ENCODE assay signal across 8 cellular contexts in genomic region chr15:45162771-45163507, GRCh38. TPM values are rescaled to one million over a fixed set of nuclear protein-coding genes. Genes with fewer than 3 reads are reported as not detected.
DNase-seq lines count a peak whose midpoint lies in the region; TF ChIP-seq lines count a peak whose summit lies in the region.

No MANE protein-coding gene starts in this region.

- intact Hi-C loops in activated T-helper 2 cell treated with anti-CD3 and anti-CD28 coated beads, Interferon-gamma antibody, Interleukin-2, Interleukin-4, amounts not matched to agents 10 μg/mL and 5 μg/mL and 100 μg/mL, durations not matched to agents 14 hours and 24 hours and 36 hours (cut with micrococcal nuclease), result loop anchor here (1.0 kb wide), 1 partner anchor 239 kb away; a partner anchor contains a TSS
- intact Hi-C loops in thyroid gland (cut with DNase I), result no loop called here

- no peaks in the 10 kb centered on the region for H3K9me3 ChIP-seq in thyroid gland

- H3K27me3 ChIP-seq in thyroid gland, result no peaks in the 10 kb centered on the region

- H3K4me3 Mint-ChIP-seq in activated T-helper 2 cell treated with anti-CD3 and anti-CD28 coated beads, Interferon-gamma antibody, Interleukin-2, Interleukin-4, amounts not matched to agents 10 μg/mL and 5 μg/mL and 100 μg/mL, durations not matched to agents 14 hours and 24 hours and 36 hours (ENCODE audit: low read depth), result no peak overlapping the region

- H3K4me3 ChIP-seq in fibroblast of villous mesenchyme (ENCODE audit: low read depth, low read length) (no peak overlapping the region), thyroid gland (replicated peaks in 1 of 3) (no peak overlapping the region)

- TF ChIP-seq CTCF in fibroblast of villous mesenchyme (IDR thresholded peaks at IDR 0.05; ENCODE audit: insufficient read depth, low read depth, low read length) (peak; percentile 99), thyroid gland (IDR thresholded peaks at IDR 0.05) (peak; percentile 44 to 81 (median 68))

- WGBS in thyroid gland, 2 donors, result 34 to 47% methylated on average over 4 to 7 of the region's 7 CpGs

- H3K27ac Mint-ChIP-seq in activated T-helper 2 cell treated with anti-CD3 and anti-CD28 coated beads, Interferon-gamma antibody, Interleukin-2, Interleukin-4, amounts not matched to agents 10 μg/mL and 5 μg/mL and 100 μg/mL, durations not matched to agents 14 hours and 24 hours and 36 hours, result no peak overlapping the region

- H3K4me1 Mint-ChIP-seq in activated T-helper 2 cell treated with anti-CD3 and anti-CD28 coated beads, Interferon-gamma antibody, Interleukin-2, Interleukin-4, amounts not matched to agents 10 μg/mL and 5 μg/mL and 100 μg/mL, durations not matched to agents 14 hours and 24 hours and 36 hours (ENCODE audit: low read depth), result peaks cover 17% of the 10 kb centered on the region

- H3K27ac ChIP-seq in thyroid gland, result peak overlapping the region in 1 of 3 donors; percentile 49

- peaks cover 3% of the 10 kb centered on the region for H3K36me3 Mint-ChIP-seq in activated T-helper 2 cell treated with anti-CD3 and anti-CD28 coated beads, Interferon-gamma antibody, Interleukin-2, Interleukin-4, amounts not matched to agents 10 μg/mL and 5 μg/mL and 100 μg/mL, durations not matched to agents 14 hours and 24 hours and 36 hours (ENCODE audit: low read depth)

- TF ChIP-seq POLR2A in thyroid gland (IDR thresholded peaks at IDR 0.05), result no peak

- DNase-seq in activated gamma-delta T cell treated with Interleukin-2 at 50 U/mL for 16 hours (peak; percentile 53), activated gamma-delta T cell (lab: John Stamatoyannopoulos, UW) (no peak), KG1 (lab: John Stamatoyannopoulos, UW) (peak; percentile 44), RPMI7951 (ENCODE audit: low read depth) (peak; percentile 73), fibroblast of villous mesenchyme (ENCODE audit: low read depth) (peak; percentile 81), non-pigmented ciliary epithelial cell (ENCODE audit: low read depth) (peak; percentile 47), thyroid gland (peak; percentile 69 to 75)
- DNase-seq in activated T-helper 2 cell treated with anti-CD3 and anti-CD28 coated beads, Interferon-gamma antibody, Interleukin-2, Interleukin-4, amounts not matched to agents 10 μg/mL and 5 μg/mL and 100 μg/mL, durations not matched to agents 14 hours and 24 hours and 36 hours (ENCODE audit: low spot score), result peak; percentile 42

- H3K4me1 ChIP-seq in thyroid gland, result peaks cover 7 to 28% of the 10 kb centered on the region in 2 donors

- no peaks in the 10 kb centered on the region for H3K9me3 Mint-ChIP-seq in activated T-helper 2 cell treated with anti-CD3 and anti-CD28 coated beads, Interferon-gamma antibody, Interleukin-2, Interleukin-4, amounts not matched to agents 10 μg/mL and 5 μg/mL and 100 μg/mL, durations not matched to agents 14 hours and 24 hours and 36 hours

- H3K27me3 Mint-ChIP-seq in activated T-helper 2 cell treated with anti-CD3 and anti-CD28 coated beads, Interferon-gamma antibody, Interleukin-2, Interleukin-4, amounts not matched to agents 10 μg/mL and 5 μg/mL and 100 μg/mL, durations not matched to agents 14 hours and 24 hours and 36 hours (ENCODE audit: low read depth), result no peaks in the 10 kb centered on the region

- no peaks in the 10 kb centered on the region for H3K36me3 ChIP-seq in thyroid gland

RNA-seq across cellular contexts. Expression of gene SHF, which starts 24.8 kb away (rescaled TPM):
- total RNA-seq in RPMI7951 (2014; rRNA removed; shearing (Covaris generic)), result 2.3 and 4.4 TPM in 2 replicates
- total RNA-seq in activated T-helper 2 cell treated with anti-CD3 and anti-CD28 coated beads, Interferon-gamma antibody, Interleukin-2, Interleukin-4, amounts not matched to agents 10 μg/mL and 5 μg/mL and 100 μg/mL, durations not matched to agents 14 hours and 24 hours and 36 hours, result 16.3 and 16.4 TPM in 2 replicates
- total RNA-seq in fibroblast of villous mesenchyme (2.3 and 2.6 TPM in 2 replicates), thyroid gland (10 to 100 TPM in 1 of 4 donors, 1 to 10 TPM in 3; 8.0 to 15.9 (median 8.7) TPM)

RNA-seq across cellular contexts. Expression of gene DUOX1, which starts 33.1 kb away (rescaled TPM):
- total RNA-seq in RPMI7951 (2014; rRNA removed; shearing (Covaris generic)), result not detected in 2 replicates
- total RNA-seq in activated T-helper 2 cell treated with anti-CD3 and anti-CD28 coated beads, Interferon-gamma antibody, Interleukin-2, Interleukin-4, amounts not matched to agents 10 μg/mL and 5 μg/mL and 100 μg/mL, durations not matched to agents 14 hours and 24 hours and 36 hours, result 0.37 and 0.50 TPM in 2 replicates
- not detected in 2 replicates for total RNA-seq in fibroblast of villous mesenchyme
- total RNA-seq in thyroid gland, result 100 to 1,000 TPM; 132 to 313 (median 234) TPM

RNA-seq across cellular contexts. Expression of gene DUOXA1, which starts 33.3 kb away (rescaled TPM):
- not detected in 2 replicates for total RNA-seq in RPMI7951 (2014; rRNA removed; shearing (Covaris generic))
- total RNA-seq in activated T-helper 2 cell treated with anti-CD3 and anti-CD28 coated beads, Interferon-gamma antibody, Interleukin-2, Interleukin-4, amounts not matched to agents 10 μg/mL and 5 μg/mL and 100 μg/mL, durations not matched to agents 14 hours and 24 hours and 36 hours, result 0.21 TPM in 1 of 2 replicates, not detected in the other
- total RNA-seq in fibroblast of villous mesenchyme, result not detected in 2 replicates
- 100 to 1,000 TPM in 3 of 4 donors, 10 to 100 TPM in 1; 97.0 to 187 (median 150) TPM for total RNA-seq in thyroid gland

RNA-seq across cellular contexts. Expression of gene DUOXA2, which starts 48.8 kb away (rescaled TPM):
- not detected in 2 replicates for total RNA-seq in RPMI7951 (2014; rRNA removed; shearing (Covaris generic))
- total RNA-seq in activated T-helper 2 cell treated with anti-CD3 and anti-CD28 coated beads, Interferon-gamma antibody, Interleukin-2, Interleukin-4, amounts not matched to agents 10 μg/mL and 5 μg/mL and 100 μg/mL, durations not matched to agents 14 hours and 24 hours and 36 hours, result not detected in 2 replicates
- total RNA-seq in fibroblast of villous mesenchyme (not detected in 2 replicates), thyroid gland (10 to 100 TPM; 11.8 to 48.4 (median 27.0) TPM)

RNA-seq across cellular contexts. Expression of gene DUOX2, which starts 49.0 kb away (rescaled TPM):
- not detected in 2 replicates for total RNA-seq in RPMI7951 (2014; rRNA removed; shearing (Covaris generic))
- 0.02 TPM in 1 of 2 replicates, not detected in the other for total RNA-seq in activated T-helper 2 cell treated with anti-CD3 and anti-CD28 coated beads, Interferon-gamma antibody, Interleukin-2, Interleukin-4, amounts not matched to agents 10 μg/mL and 5 μg/mL and 100 μg/mL, durations not matched to agents 14 hours and 24 hours and 36 hours
- total RNA-seq in fibroblast of villous mesenchyme, result not detected in 2 replicates
- 100 to 1,000 TPM in 2 of 4 donors, 10 to 100 TPM in 2; 44.5 to 238 (median 152) TPM for total RNA-seq in thyroid gland

Comparison
In these comparisons a context has a peak if more than half of its experiments do, and no peak if none do; other contexts are left out.
1. RNA of gene DUOX1, which starts 33.1 kb away (total RNA-seq): 132 to 313 TPM in thyroid gland; 0.37 to 0.50 TPM in activated T-helper 2 cell treated with anti-CD3 and anti-CD28 coated beads, Interferon-gamma antibody, Interleukin-2, Interleukin-4, amounts not matched to agents 10 μg/mL and 5 μg/mL and 100 μg/mL, durations not matched to agents 14 hours and 24 hours and 36 hours, not detected in RPMI7951 and not detected in fibroblast of villous mesenchyme; every median in the first group is over 10 times any median in the second.
2. RNA of gene DUOXA1, which starts 33.3 kb away (total RNA-seq): 97.0 to 187 TPM in thyroid gland; 0.21 TPM in activated T-helper 2 cell treated with anti-CD3 and anti-CD28 coated beads, Interferon-gamma antibody, Interleukin-2, Interleukin-4, amounts not matched to agents 10 μg/mL and 5 μg/mL and 100 μg/mL, durations not matched to agents 14 hours and 24 hours and 36 hours, not detected in RPMI7951 and not detected in fibroblast of villous mesenchyme; every median in the first group is over 10 times any median in the second.